Comparison of ENCODE assay signal across 31 cellular contexts in genomic region chr2:36807223-36807886, GRCh38.
DNase-seq lines count a peak whose midpoint lies in the region; ATAC-seq, FAIRE-seq and TF ChIP-seq lines count a peak whose summit lies in the region.
"Had no signal": no experiment of that assay in that cellular context is flagged by ENCODE, and none has a peak within 500 bp of the region (broad histone marks: within the 10 kb centered on the region; RNA-seq: fewer than 3 reads in every experiment).

No MANE protein-coding gene starts in this region.

- 52 to 58% methylated on average over 4 to 5 of the region's 5 CpGs for WGBS in transverse colon (ENCODE audit: low coverage in 1 of 2), 2 donors
- 34 to 61% (median 56%) methylated on average over 5 of the region's 5 CpGs for WGBS in stomach, 5 donors

- in situ Hi-C loops in transverse colon (cut with MboI; ENCODE audit: low pct_ligation_motif_present in 1 of 4, low pct_unique_long_range_greater_than_20kb in 1 of 4, low sequenced_read_pairs in 3 of 4) = no loop called here

- H3K27me3 ChIP-seq in bronchial epithelial cell (ENCODE audit: control insufficient read depth, insufficient read depth, low read length) = no peaks in the 10 kb centered on the region
- no peaks in the 10 kb centered on the region for H3K27me3 ChIP-seq in transverse colon
- H3K27me3 ChIP-seq in stomach = no peaks in the 10 kb centered on the region
- H3K27me3 ChIP-seq: BLaER1 treated with 17β-estradiol and CSF1 and Interleukin-3, amounts not matched to agents 10 nM and 100 nM; cardiac muscle cell; tibial artery had no signal

- DNase-seq in left ventricle myocardium superior (no peak), Right ventricle myocardium superior (no peak), bronchial epithelial cell (ENCODE audit: low read depth) (peak; percentile 11), mucosa of descending colon (peak in 2 of 3 donors; percentile 52 to 65), transverse colon (peak; percentile 52), stomach (no peak), NCI-H1417 treated with DMSO at 0.1 percent for 48 hours (lab: John Stamatoyannopoulos, UW) (no peak)
- DNase-seq: activated CD4-positive, alpha-beta T cell treated with anti-CD3 and anti-CD28 coated beads, Interleukin-2, amount 10 ng/mL, durations not matched to agents 24 days and 14 days; activated CD8-positive, alpha-beta memory T cell treated with anti-CD3 and anti-CD28 coated beads for 24 hours; activated T-cell treated with anti-CD3 and anti-CD28 coated beads for 4 hours; anterior cingulate cortex; DMS53; NCI-H1092; NCI-H1694 treated with DMSO at 0.1 percent for 48 hours; NCI-H446 treated with DMSO at 0.1 percent for 48 hours; PC-9; right cardiac atrium; SIG-M5; stimulated activated CD4-positive, alpha-beta T cell treated with anti-CD3 and anti-CD28 coated beads, Interleukin-12 subunit alpha, Interleukin-12 subunit beta, amount 100 ng/mL, for 4 hours; stimulated activated CD4-positive, alpha-beta T cell treated with anti-CD3 and anti-CD28 coated beads, Interleukin-2, amount 100 ng/mL, for 48 hours; stimulated activated naive CD8-positive, alpha-beta T cell treated with anti-CD3 and anti-CD28 coated beads, Interleukin-15, amount 100 ng/mL, for 72 hours; tibial artery had no signal

- TF ChIP-seq POLR2A in transverse colon (IDR thresholded peaks at IDR 0.05) (no peak), stomach (IDR thresholded peaks at IDR 0.05) (no peak)

- H3K4me3 ChIP-seq in bronchial epithelial cell (ENCODE audit: low read depth, low read length) (no peak overlapping the region), mucosa of descending colon (no peak overlapping the region), transverse colon (peak overlapping the region in 1 of 4 donors; percentile 6), stomach (no peak overlapping the region)
- H3K4me3 ChIP-seq: BLaER1 treated with 17β-estradiol and CSF1 and Interleukin-3, amounts not matched to agents 10 nM and 100 nM; cardiac muscle cell; lung; PC-9; tibial artery had no signal

- peak overlapping the region; percentile 72 to 82 (median 78) for H3K27ac ChIP-seq in transverse colon
- peak overlapping the region in 2 of 5 donors; percentile 27 to 38 for H3K27ac ChIP-seq in stomach
- H3K27ac ChIP-seq: BLaER1 treated with 17β-estradiol and CSF1 and Interleukin-3, amounts not matched to agents 10 nM and 100 nM; cardiac muscle cell; PC-9; tibial artery had no signal

- intact Hi-C loops in left ventricle myocardium superior (cut with micrococcal nuclease) (no loop called here), Right ventricle myocardium superior (cut with DNase I) (no loop called here), mucosa of descending colon (cut with DNase I, micrococcal nuclease) (no loop called here), transverse colon (cut with DNase I; ENCODE audit: low total_unique reads) (no loop called here), stomach (cut with DNase I; ENCODE audit: low total_unique reads) (no loop called here)

- ATAC-seq in left ventricle myocardium superior (peak; percentile 25), Right ventricle myocardium superior (ENCODE audit: poor library complexity) (no peak), mucosa of descending colon (peak; percentile 89)
- no peak for ATAC-seq in activated CD4-positive, CD25-positive, alpha-beta regulatory T cell treated with anti-CD3 and anti-CD28 coated beads, Interleukin-2, amount 50 U/mL, for 24 hours
- ATAC-seq: activated naive CD4-positive, alpha-beta T cell treated with anti-CD3 and anti-CD28 coated beads, Interleukin-2, amount 50 U/mL, for 72 hours; esophagus mucosa; stimulated activated naive CD8-positive, alpha-beta T cell treated with anti-CD3 and anti-CD28 coated beads, Interleukin-15, amount 100 ng/mL, for 72 hours had no signal

- peaks cover 4% of the 10 kb centered on the region for H3K4me1 ChIP-seq in mucosa of descending colon (ENCODE audit: low read depth)
- peaks cover 0 to 19% (median 10%) of the 10 kb centered on the region in 4 donors for H3K4me1 ChIP-seq in transverse colon
- H3K4me1 ChIP-seq in stomach = peaks cover 0 to 9% (median 0%) of the 10 kb centered on the region in 4 donors
- H3K4me1 ChIP-seq: tibial artery had no signal

- TF ChIP-seq CTCF in bronchial epithelial cell (IDR thresholded peaks at IDR 0.05; ENCODE audit: insufficient read depth, low read length, severe bottlenecking) (no peak), mucosa of descending colon (IDR thresholded peaks at IDR 0.05) (no peak), transverse colon (IDR thresholded peaks at IDR 0.05) (no peak), stomach (IDR thresholded peaks at IDR 0.05) (no peak)

- no peak for FAIRE-seq in bronchial epithelial cell (lab: Jason Lieb, UNC)
- FAIRE-seq: frontal cortex, GM12891, H54 had no signal

- no peaks in the 10 kb centered on the region for H3K36me3 ChIP-seq in bronchial epithelial cell (ENCODE audit: control insufficient read depth, insufficient read depth, low read length)
- H3K36me3 ChIP-seq in mucosa of descending colon (ENCODE audit: low read depth) = no peaks in the 10 kb centered on the region
- H3K36me3 ChIP-seq in transverse colon = no peaks in the 10 kb centered on the region
- no peaks in the 10 kb centered on the region for H3K36me3 ChIP-seq in stomach
- H3K36me3 ChIP-seq: BLaER1 treated with 17β-estradiol and CSF1 and Interleukin-3, amounts not matched to agents 10 nM and 100 nM; cardiac muscle cell; tibial artery had no signal

- H3K9me3 ChIP-seq in mucosa of descending colon = no peaks in the 10 kb centered on the region
- H3K9me3 ChIP-seq in transverse colon = no peaks in the 10 kb centered on the region
- H3K9me3 ChIP-seq in stomach = peaks cover 0 to 9% (median 0%) of the 10 kb centered on the region in 4 donors
- H3K9me3 ChIP-seq: tibial artery had no signal

- TF ChIP-seq EP300 in transverse colon (IDR thresholded peaks at IDR 0.05; ENCODE audit: low read depth) = no peak
- no peak for TF ChIP-seq EP300 in stomach (IDR thresholded peaks at IDR 0.05)

Comparison
In these comparisons a context has a peak if more than half of its experiments do, and no peak if none do; other contexts are left out.
1. ATAC-seq: peak in left ventricle myocardium superior (single experiment) and mucosa of descending colon (single experiment); none in Right ventricle myocardium superior (single experiment) and activated CD4-positive, CD25-positive, alpha-beta regulatory T cell treated with anti-CD3 and anti-CD28 coated beads, Interleukin-2, amount 50 U/mL, for 24 hours (0 of 2).
2. DNase-seq: peak in bronchial epithelial cell (single experiment), mucosa of descending colon (2 of 3) and transverse colon (single experiment); none in left ventricle myocardium superior (single experiment), Right ventricle myocardium superior (single experiment), stomach (single experiment) and NCI-H1417 treated with DMSO at 0.1 percent for 48 hours (single experiment).